Comparison of ENCODE assay signal across 1 cellular context in the genomic region with DNA sequence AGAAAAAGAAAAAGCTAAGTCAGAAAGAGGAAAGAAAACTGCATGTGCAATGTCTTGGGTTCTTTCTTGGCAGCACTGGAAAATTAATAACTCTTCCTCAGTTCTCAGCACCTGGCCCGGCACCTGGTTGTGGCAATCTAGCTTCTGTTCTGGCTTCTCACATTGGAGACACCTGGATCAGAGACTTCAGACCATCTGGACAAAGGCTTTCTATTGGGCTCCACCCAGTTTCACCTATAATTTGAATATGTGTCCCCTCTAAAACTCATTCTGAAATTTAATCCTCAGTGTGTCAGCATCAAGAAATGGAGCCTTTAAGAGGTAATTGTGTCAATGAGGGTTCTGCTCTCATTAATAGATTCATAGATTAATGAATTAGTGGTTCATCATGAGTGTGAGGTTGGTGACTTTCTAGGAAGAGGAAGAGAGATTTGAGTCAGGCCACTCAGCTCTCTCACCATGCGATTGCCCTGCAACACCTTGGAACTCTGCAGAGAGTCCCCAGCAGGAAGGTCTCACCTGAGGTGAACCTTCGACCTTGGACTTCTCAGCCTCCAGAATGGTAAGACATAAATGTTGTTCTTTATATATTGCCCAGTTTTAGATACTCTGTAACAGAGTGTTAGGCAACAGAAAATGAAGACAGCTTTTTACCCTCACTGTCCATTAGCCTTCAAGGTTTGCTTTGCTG.
TF ChIP-seq lines count a peak whose summit lies in the region.

No MANE protein-coding gene starts in this region.

TF ChIP-seq in K562, 482 proteins besides CTCF, POLR2A, EP300 and RAD21 (continued from another document and continues in another):
- TF ChIP-seq, protein P1, sequence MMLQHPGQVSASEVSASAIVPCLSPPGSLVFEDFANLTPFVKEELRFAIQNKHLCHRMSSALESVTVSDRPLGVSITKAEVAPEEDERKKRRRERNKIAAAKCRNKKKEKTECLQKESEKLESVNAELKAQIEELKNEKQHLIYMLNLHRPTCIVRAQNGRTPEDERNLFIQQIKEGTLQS (IDR thresholded peaks at IDR 0.05): no peak
- TF ChIP-seq, protein P1 (CRISPR knock-in tag; conservative IDR thresholded peaks at IDR 0.05): no peak
- TF ChIP-seq PHF21A (IDR thresholded peaks at IDR 0.05; ENCODE audit: borderline replicate concordance, low read depth) (no peak), POLR2AphosphoS5 (IDR thresholded peaks at IDR 0.05; ENCODE audit: control insufficient read depth, insufficient read depth, low read depth, low read length) (peak; percentile 86), CCAR2 (IDR thresholded peaks at IDR 0.05; ENCODE audit: low read depth, low read length) (no peak), RHOXF2B (CRISPR knock-in tag; conservative IDR thresholded peaks at IDR 0.05) (no peak), PML (IDR thresholded peaks at IDR 0.05; ENCODE audit: low read length) (0 out of 2 replicates have a peak, but pooled peaks have one; percentile 41), ZNF121 (CRISPR knock-in tag; conservative IDR thresholded peaks at IDR 0.05) (no peak), TRIM24 (IDR thresholded peaks at IDR 0.05) (no peak), ZNF253 (CRISPR knock-in tag; conservative IDR thresholded peaks at IDR 0.05) (no peak), TBP (optimal IDR thresholded peaks at IDR 0.05; ENCODE audit: low read depth, low read length) (peak; percentile 92), ZNF695 (CRISPR knock-in tag; IDR thresholded peaks at IDR 0.05) (no peak)
- TF ChIP-seq, protein P2, sequence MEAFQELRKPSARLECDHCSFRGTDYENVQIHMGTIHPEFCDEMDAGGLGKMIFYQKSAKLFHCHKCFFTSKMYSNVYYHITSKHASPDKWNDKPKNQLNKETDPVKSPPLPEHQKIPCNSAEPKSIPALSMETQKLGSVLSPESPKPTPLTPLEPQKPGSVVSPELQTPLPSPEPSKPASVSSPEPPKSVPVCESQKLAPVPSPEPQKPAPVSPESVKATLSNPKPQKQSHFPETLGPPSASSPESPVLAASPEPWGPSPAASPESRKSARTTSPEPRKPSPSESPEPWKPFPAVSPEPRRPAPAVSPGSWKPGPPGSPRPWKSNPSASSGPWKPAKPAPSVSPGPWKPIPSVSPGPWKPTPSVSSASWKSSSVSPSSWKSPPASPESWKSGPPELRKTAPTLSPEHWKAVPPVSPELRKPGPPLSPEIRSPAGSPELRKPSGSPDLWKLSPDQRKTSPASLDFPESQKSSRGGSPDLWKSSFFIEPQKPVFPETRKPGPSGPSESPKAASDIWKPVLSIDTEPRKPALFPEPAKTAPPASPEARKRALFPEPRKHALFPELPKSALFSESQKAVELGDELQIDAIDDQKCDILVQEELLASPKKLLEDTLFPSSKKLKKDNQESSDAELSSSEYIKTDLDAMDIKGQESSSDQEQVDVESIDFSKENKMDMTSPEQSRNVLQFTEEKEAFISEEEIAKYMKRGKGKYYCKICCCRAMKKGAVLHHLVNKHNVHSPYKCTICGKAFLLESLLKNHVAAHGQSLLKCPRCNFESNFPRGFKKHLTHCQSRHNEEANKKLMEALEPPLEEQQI (IDR thresholded peaks at IDR 0.05): no peak
- TF ChIP-seq, protein P3, sequence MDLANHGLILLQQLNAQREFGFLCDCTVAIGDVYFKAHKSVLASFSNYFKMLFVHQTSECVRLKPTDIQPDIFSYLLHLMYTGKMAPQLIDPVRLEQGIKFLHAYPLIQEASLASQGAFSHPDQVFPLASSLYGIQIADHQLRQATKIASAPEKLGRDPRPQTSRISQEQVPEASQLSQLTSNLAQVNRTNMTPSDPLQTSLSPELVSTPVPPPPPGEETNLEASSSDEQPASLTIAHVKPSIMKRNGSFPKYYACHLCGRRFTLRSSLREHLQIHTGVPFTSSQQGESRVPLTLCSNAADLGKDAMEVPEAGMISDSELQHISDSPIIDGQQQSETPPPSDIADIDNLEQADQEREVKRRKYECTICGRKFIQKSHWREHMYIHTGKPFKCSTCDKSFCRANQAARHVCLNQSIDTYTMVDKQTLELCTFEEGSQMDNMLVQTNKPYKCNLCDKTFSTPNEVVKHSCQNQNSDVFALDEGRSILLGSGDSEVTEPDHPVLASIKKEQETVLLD (IDR thresholded peaks at IDR 0.05): no peak
- TF ChIP-seq, protein P4, sequence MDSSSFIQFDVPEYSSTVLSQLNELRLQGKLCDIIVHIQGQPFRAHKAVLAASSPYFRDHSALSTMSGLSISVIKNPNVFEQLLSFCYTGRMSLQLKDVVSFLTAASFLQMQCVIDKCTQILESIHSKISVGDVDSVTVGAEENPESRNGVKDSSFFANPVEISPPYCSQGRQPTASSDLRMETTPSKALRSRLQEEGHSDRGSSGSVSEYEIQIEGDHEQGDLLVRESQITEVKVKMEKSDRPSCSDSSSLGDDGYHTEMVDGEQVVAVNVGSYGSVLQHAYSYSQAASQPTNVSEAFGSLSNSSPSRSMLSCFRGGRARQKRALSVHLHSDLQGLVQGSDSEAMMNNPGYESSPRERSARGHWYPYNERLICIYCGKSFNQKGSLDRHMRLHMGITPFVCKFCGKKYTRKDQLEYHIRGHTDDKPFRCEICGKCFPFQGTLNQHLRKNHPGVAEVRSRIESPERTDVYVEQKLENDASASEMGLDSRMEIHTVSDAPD (CRISPR knock-in tag; IDR thresholded peaks at IDR 0.05): no peak
- TF ChIP-seq, protein P5, sequence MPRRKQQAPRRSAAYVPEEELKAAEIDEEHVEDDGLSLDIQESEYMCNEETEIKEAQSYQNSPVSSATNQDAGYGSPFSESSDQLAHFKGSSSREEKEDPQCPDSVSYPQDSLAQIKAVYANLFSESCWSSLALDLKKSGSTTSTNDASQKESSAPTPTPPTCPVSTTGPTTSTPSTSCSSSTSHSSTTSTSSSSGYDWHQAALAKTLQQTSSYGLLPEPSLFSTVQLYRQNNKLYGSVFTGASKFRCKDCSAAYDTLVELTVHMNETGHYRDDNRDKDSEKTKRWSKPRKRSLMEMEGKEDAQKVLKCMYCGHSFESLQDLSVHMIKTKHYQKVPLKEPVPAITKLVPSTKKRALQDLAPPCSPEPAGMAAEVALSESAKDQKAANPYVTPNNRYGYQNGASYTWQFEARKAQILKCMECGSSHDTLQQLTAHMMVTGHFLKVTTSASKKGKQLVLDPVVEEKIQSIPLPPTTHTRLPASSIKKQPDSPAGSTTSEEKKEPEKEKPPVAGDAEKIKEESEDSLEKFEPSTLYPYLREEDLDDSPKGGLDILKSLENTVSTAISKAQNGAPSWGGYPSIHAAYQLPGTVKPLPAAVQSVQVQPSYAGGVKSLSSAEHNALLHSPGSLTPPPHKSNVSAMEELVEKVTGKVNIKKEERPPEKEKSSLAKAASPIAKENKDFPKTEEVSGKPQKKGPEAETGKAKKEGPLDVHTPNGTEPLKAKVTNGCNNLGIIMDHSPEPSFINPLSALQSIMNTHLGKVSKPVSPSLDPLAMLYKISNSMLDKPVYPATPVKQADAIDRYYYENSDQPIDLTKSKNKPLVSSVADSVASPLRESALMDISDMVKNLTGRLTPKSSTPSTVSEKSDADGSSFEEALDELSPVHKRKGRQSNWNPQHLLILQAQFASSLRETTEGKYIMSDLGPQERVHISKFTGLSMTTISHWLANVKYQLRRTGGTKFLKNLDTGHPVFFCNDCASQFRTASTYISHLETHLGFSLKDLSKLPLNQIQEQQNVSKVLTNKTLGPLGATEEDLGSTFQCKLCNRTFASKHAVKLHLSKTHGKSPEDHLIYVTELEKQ (CRISPR knock-in tag; IDR thresholded peaks at IDR 0.05): no peak
- TF ChIP-seq, protein P6, sequence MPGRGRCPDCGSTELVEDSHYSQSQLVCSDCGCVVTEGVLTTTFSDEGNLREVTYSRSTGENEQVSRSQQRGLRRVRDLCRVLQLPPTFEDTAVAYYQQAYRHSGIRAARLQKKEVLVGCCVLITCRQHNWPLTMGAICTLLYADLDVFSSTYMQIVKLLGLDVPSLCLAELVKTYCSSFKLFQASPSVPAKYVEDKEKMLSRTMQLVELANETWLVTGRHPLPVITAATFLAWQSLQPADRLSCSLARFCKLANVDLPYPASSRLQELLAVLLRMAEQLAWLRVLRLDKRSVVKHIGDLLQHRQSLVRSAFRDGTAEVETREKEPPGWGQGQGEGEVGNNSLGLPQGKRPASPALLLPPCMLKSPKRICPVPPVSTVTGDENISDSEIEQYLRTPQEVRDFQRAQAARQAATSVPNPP (IDR thresholded peaks at IDR 0.05; ENCODE audit: borderline replicate concordance, insufficient read depth, insufficient read length): no peak
- TF ChIP-seq, protein P7, sequence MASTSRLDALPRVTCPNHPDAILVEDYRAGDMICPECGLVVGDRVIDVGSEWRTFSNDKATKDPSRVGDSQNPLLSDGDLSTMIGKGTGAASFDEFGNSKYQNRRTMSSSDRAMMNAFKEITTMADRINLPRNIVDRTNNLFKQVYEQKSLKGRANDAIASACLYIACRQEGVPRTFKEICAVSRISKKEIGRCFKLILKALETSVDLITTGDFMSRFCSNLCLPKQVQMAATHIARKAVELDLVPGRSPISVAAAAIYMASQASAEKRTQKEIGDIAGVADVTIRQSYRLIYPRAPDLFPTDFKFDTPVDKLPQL (IDR thresholded peaks at IDR 0.05; ENCODE audit: extremely low read depth, insufficient read length): peak; percentile 71
- TF ChIP-seq, protein P8, sequence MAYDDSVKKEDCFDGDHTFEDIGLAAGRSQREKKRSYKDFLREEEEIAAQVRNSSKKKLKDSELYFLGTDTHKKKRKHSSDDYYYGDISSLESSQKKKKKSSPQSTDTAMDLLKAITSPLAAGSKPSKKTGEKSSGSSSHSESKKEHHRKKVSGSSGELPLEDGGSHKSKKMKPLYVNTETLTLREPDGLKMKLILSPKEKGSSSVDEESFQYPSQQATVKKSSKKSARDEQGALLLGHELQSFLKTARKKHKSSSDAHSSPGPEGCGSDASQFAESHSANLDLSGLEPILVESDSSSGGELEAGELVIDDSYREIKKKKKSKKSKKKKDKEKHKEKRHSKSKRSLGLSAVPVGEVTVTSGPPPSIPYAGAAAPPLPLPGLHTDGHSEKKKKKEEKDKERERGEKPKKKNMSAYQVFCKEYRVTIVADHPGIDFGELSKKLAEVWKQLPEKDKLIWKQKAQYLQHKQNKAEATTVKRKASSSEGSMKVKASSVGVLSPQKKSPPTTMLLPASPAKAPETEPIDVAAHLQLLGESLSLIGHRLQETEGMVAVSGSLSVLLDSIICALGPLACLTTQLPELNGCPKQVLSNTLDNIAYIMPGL (CRISPR knock-in tag; IDR thresholded peaks at IDR 0.05): no peak
- TF ChIP-seq, protein P9, sequence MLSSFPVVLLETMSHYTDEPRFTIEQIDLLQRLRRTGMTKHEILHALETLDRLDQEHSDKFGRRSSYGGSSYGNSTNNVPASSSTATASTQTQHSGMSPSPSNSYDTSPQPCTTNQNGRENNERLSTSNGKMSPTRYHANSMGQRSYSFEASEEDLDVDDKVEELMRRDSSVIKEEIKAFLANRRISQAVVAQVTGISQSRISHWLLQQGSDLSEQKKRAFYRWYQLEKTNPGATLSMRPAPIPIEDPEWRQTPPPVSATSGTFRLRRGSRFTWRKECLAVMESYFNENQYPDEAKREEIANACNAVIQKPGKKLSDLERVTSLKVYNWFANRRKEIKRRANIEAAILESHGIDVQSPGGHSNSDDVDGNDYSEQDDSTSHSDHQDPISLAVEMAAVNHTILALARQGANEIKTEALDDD (IDR thresholded peaks at IDR 0.05): no peak
